Comparison of ENCODE assay signal across 1 cellular context in genomic region chr12:10394531-10395281, GRCh38.
TF ChIP-seq lines count a peak whose summit lies in the region.

No MANE protein-coding gene starts in this region.

TF ChIP-seq in HEK293, 187 proteins besides CTCF, POLR2A, EP300 and RAD21 (continued from another document):
- peak; percentile 35; the same call in 1 of the 2 replicates for TF ChIP-seq ATF2 (tag by site-specific recombination; IDR thresholded peaks at IDR 0.05; ENCODE audit: low read depth)
